8 cellular contexts compared by ENCODE assay signal in genomic region chr9:96217756-96218693, GRCh38.
DNase-seq lines count a peak whose midpoint lies in the region; ATAC-seq and TF ChIP-seq lines count a peak whose summit lies in the region.

No MANE protein-coding gene starts in this region.

- no CpG with 5 or more reads among the region's 43 CpGs for WGBS in H9 (ENCODE audit: extremely low coverage, insufficient read length, low lambda C conversion rate)
- WGBS in aorta, 2 donors, result 0 to 1% methylated on average over 38 to 43 of the region's 43 CpGs

- H2AFZ ChIP-seq in H9 (ENCODE audit: low read length), result no peak overlapping the region

- H4K91ac ChIP-seq in H9 (ENCODE audit: insufficient read length, low read depth, low read length), result no peak overlapping the region

- H3K27ac ChIP-seq in DOHH2 (ENCODE audit: low read depth, low read length), result no peak overlapping the region
- H3K27ac ChIP-seq in H9 (ENCODE audit: insufficient read length, low read depth, low read length), result no peak overlapping the region
- H3K27ac ChIP-seq in aorta (ENCODE audit: low read depth in 1 of 2, low read length in 2 of 2), result no peak overlapping the region

- H3K27me3 Mint-ChIP-seq in H9 (ENCODE audit: low read depth), result peaks cover 42% of the 10 kb centered on the region

- peak; percentile 94 for ATAC-seq in aorta (ENCODE audit: low FRiP score)

- H3K27me3 ChIP-seq in DOHH2 (ENCODE audit: control insufficient read depth, low read length), result peaks cover 5% of the 10 kb centered on the region
- H3K27me3 ChIP-seq in H9 (ENCODE audit: insufficient read depth, low read length), result no peaks in the 10 kb centered on the region
- no peaks in the 10 kb centered on the region for H3K27me3 ChIP-seq in aorta (ENCODE audit: control insufficient read depth in 1 of 2, insufficient read depth in 2 of 2, low read length in 1 of 2)

- no peak overlapping the region for H2BK5ac ChIP-seq in H9 (ENCODE audit: insufficient read length, low read length)

- no peak overlapping the region for H4K8ac ChIP-seq in H9 (replicated peaks; ENCODE audit: insufficient read length, low read depth, low read length)

- in situ Hi-C loops in astrocyte of the cerebellum (cut with HindIII; ENCODE audit: low sequenced_read_pairs), result no loop called here

- TF ChIP-seq CTCF in DOHH2 (IDR thresholded peaks at IDR 0.05; ENCODE audit: low read depth, low read length, poor library complexity, severe bottlenecking) (peak; percentile 94), H9 (conservative IDR thresholded peaks at IDR 0.05) (peak; percentile 99), astrocyte of the cerebellum (IDR thresholded peaks at IDR 0.05; ENCODE audit: low read depth, low read length, missing control alignments) (peak; percentile 94)

- H3K79me2 ChIP-seq in DOHH2 (ENCODE audit: control insufficient read depth, low read length), result no peaks in the 10 kb centered on the region
- H3K79me2 ChIP-seq in H9 (ENCODE audit: insufficient read depth, low read length), result 0 out of 2 replicates have a peak, but pooled peaks cover 1% of the 10 kb centered on the region

- H3K4ac ChIP-seq in H9 (ENCODE audit: low read depth, low read length), result no peak overlapping the region

- no peak overlapping the region for H4K5ac ChIP-seq in H9 (ENCODE audit: insufficient read length, low read depth, low read length)

- intact Hi-C loops in aorta (cut with DNase I), result loop anchor here (2.0 to 10.0 kb wide), 3 partner anchors 491 to 953 kb away; no protein-coding TSS in a partner anchor

- H3K9me3 Mint-ChIP-seq in H9, result peaks cover 8 to 9% of the 10 kb centered on the region in 2 experiments; a peak in 4 of 5 replicates

- no peak overlapping the region for H2BK20ac ChIP-seq in H9 (ENCODE audit: low read depth, low read length, poor library complexity, severe bottlenecking)

- H3K9me3 ChIP-seq in DOHH2 (ENCODE audit: control insufficient read depth, insufficient read depth, low read length) (no peaks in the 10 kb centered on the region), H9 (ENCODE audit: control insufficient read depth, low read depth, low read length) (no peaks in the 10 kb centered on the region), aorta (ENCODE audit: control insufficient read depth, low read length) (peaks cover 3% of the 10 kb centered on the region)

- H4K20me1 ChIP-seq in DOHH2 (ENCODE audit: control insufficient read depth, insufficient read depth, low read depth, low read length) (no peaks in the 10 kb centered on the region), H9 (ENCODE audit: control insufficient read depth, insufficient read depth, insufficient read length) (no peaks in the 10 kb centered on the region)

- DNase-seq in H9, result peak; percentile 83
- DNase-seq in NCI-H1105 (lab: John Stamatoyannopoulos, UW), result peak; percentile 63
- DNase-seq in T1000 (lab: John Stamatoyannopoulos, UW), result peak; percentile 22
- DNase-seq in astrocyte of the cerebellum (ENCODE audit: low read depth), result no peak
- DNase-seq in hippocampal formation (lab: John Stamatoyannopoulos, UW), result peak; percentile 69 to 75
- DNase-seq in retina, result peak; percentile 97
- DNase-seq in aorta, result peak; percentile 81 to 93

- H2BK12ac ChIP-seq in H9 (ENCODE audit: insufficient read length, low read depth, low read length), result no peak overlapping the region

- H3K23ac ChIP-seq in H9 (ENCODE audit: insufficient read length, low read depth, low read length), result no peak overlapping the region

- no peaks in the 10 kb centered on the region for H3K23me2 ChIP-seq in H9 (ENCODE audit: insufficient read length, low read depth, low read length, poor library complexity, severe bottlenecking)

- H3K14ac ChIP-seq in H9 (ENCODE audit: insufficient read depth, low read length), result no peak overlapping the region

- H3K4me1 ChIP-seq in DOHH2 (ENCODE audit: control insufficient read depth, low read length) (peaks cover 7% of the 10 kb centered on the region), H9 (ENCODE audit: insufficient read depth, low read length) (no peaks in the 10 kb centered on the region), aorta (ENCODE audit: control insufficient read depth in 1 of 2, insufficient read depth in 2 of 2, low read length in 2 of 2) (no peaks in the 10 kb centered on the region)

- no peak overlapping the region for H2AK5ac ChIP-seq in H9 (ENCODE audit: insufficient read length, low read length)

- peak overlapping the region in 1 of 3 experiments; percentile 29; a peak in 2 of 7 replicates for H3K27ac Mint-ChIP-seq in H9

- H3K79me1 ChIP-seq in H9 (ENCODE audit: insufficient read depth, low read depth, low read length, poor library complexity, severe bottlenecking), result no peaks in the 10 kb centered on the region

- H2BK120ac ChIP-seq in H9 (ENCODE audit: low read depth, low read length, poor library complexity, severe bottlenecking), result no peak overlapping the region

- H3K4me3 ChIP-seq in DOHH2 (ENCODE audit: low read length), result peak overlapping the region; percentile 53
- peak overlapping the region; percentile 29 for H3K4me3 ChIP-seq in astrocyte of the cerebellum (ENCODE audit: low read depth, low read length)
- no peak overlapping the region for H3K4me3 ChIP-seq in aorta (ENCODE audit: low read length in 2 of 2)

- no peaks in the 10 kb centered on the region for H3F3A ChIP-seq in DOHH2 (ENCODE audit: control insufficient read depth, insufficient read depth)

- peaks cover 19 to 20% of the 10 kb centered on the region in 2 experiments for H3K4me1 Mint-ChIP-seq in H9

- H3K56ac ChIP-seq in H9 (ENCODE audit: insufficient read length, low read depth, low read length), result no peak overlapping the region

- peaks cover 0 to 5% (median 3%) of the 10 kb centered on the region in 3 experiments; a peak in 5 of 7 replicates for H3K36me3 Mint-ChIP-seq in H9 (ENCODE audit: insufficient read depth in 1 of 3, low read depth in 3 of 3)

- H3K4me2 ChIP-seq in DOHH2 (ENCODE audit: low read length) (peak overlapping the region; percentile 73), H9 (ENCODE audit: insufficient read depth, insufficient read length, low read length) (peak overlapping the region; percentile 19)

- H3K36me3 ChIP-seq in DOHH2 (ENCODE audit: control insufficient read depth, low read length) (no peaks in the 10 kb centered on the region), aorta (ENCODE audit: control insufficient read depth in 1 of 2, insufficient read depth in 2 of 2, low read length in 1 of 2) (no peaks in the 10 kb centered on the region)

- no peak overlapping the region for H2BK15ac ChIP-seq in H9 (ENCODE audit: low read depth, low read length)

- H3T11ph ChIP-seq in H9 (ENCODE audit: low read length), result no peak overlapping the region

- no peak overlapping the region for H3K18ac ChIP-seq in H9 (ENCODE audit: insufficient read length, low read depth, low read length)

- no peaks in the 10 kb centered on the region for H3K9me2 ChIP-seq in DOHH2 (replicated peaks; ENCODE audit: control insufficient read depth, low read length)

- no peak overlapping the region for H3K9ac ChIP-seq in H9 (ENCODE audit: extremely low read depth, insufficient read length, low read length)

- peak overlapping the region; percentile 56 to 65 for H3K4me3 Mint-ChIP-seq in H9

Comparison
In these comparisons a context has a peak if more than half of its experiments do, and no peak if none do; other contexts are left out.
1. H3K4me3 ChIP-seq: peak in DOHH2 (single experiment) and astrocyte of the cerebellum (single experiment); none in aorta (0 of 2).
2. Peak in every context shown above with its lines, with median percentiles within 50 percentile points of each other: CTCF ChIP-seq.